Comparison of ENCODE assay signal across 1 cellular context in genomic region chr1:26584588-26584987, GRCh38.
TF ChIP-seq lines count a peak whose summit lies in the region.

No MANE protein-coding gene starts in this region.

TF ChIP-seq in K562, 482 proteins besides CTCF, POLR2A, EP300 and RAD21 (continued from another document):
- TF ChIP-seq NKRF (IDR thresholded peaks at IDR 0.05; ENCODE audit: borderline replicate concordance): 0 out of 2 replicates have a peak, but pooled peaks have one; percentile 8
